In the genomic region with DNA sequence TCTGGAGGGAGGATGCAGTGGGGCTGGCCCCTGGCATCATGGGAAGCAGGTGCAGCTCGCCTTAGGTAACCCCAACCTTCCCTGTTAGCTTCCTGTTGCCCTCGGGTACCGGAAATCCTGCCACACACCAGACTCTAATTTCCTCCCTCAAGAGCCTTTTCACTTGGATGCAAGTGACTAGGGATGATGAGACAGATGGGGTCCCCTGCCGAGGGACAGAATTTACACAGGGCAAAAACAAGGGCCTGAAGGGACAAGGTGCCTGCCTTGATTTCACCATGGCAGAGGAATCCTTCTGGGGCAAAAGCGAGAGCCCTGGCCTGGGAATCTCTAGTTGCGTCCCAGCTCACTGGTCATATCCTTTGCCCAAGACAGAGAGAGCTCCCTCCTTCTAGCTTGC, we compare ENCODE assay signal across 20 cellular contexts.
DNase-seq lines count a peak whose midpoint lies in the region; ATAC-seq and TF ChIP-seq lines count a peak whose summit lies in the region.
"Had no signal": no experiment of that assay in that cellular context is flagged by ENCODE, and none has a peak within 500 bp of the region (broad histone marks: within the 10 kb centered on the region; RNA-seq: fewer than 3 reads in every experiment).

No MANE protein-coding gene starts in this region.

- H3K4me3 Mint-ChIP-seq in brain (no peak overlapping the region), endothelial cell (ENCODE audit: unreplicated experiment) (no peak overlapping the region)
- H3K4me3 Mint-ChIP-seq: CD4-positive, CD25-positive, alpha-beta regulatory T cell; CD8-positive, alpha-beta T cell; GM23338; HFFc6 had no signal

- H3K27ac Mint-ChIP-seq in brain (peak overlapping the region in 3 of 5 experiments; percentile 36 to 68 (median 60)), endothelial cell (ENCODE audit: unreplicated experiment) (peak overlapping the region; percentile 72)
- H3K27ac Mint-ChIP-seq: GM23338, HFFc6 had no signal

- H3K4me1 Mint-ChIP-seq in brain, result peaks cover 57% of the 10 kb centered on the region
- H3K4me1 Mint-ChIP-seq in endothelial cell (ENCODE audit: unreplicated experiment), result peaks cover 41% of the 10 kb centered on the region
- H3K4me1 Mint-ChIP-seq: CD4-positive, CD25-positive, alpha-beta regulatory T cell; GM23338 had no signal

- no peaks in the 10 kb centered on the region for H3K27me3 ChIP-seq in BLaER1 treated with 17β-estradiol and CSF1 and Interleukin-3, amounts not matched to agents 10 nM and 100 nM
- H3K27me3 ChIP-seq: BE2C had no signal

- TF ChIP-seq CTCF in brain (conservative IDR thresholded peaks at IDR 0.05) (no peak), endothelial cell (IDR thresholded peaks at IDR 0.05; ENCODE audit: unreplicated experiment) (no peak)

- peaks cover 47 to 60% (median 56%) of the 10 kb centered on the region in 10 experiments for H3K4me1 ChIP-seq in BLaER1 treated with 17β-estradiol and CSF1 and Interleukin-3, amounts not matched to agents 10 nM and 100 nM
- H3K4me1 ChIP-seq: A549, BE2C, Caco-2, HAP-1 had no signal

- peak overlapping the region in 3 of 11 experiments; percentile 33 to 44 (median 36); a peak in 3 of 22 replicates for H3K27ac ChIP-seq in BLaER1 treated with 17β-estradiol and CSF1 and Interleukin-3, amounts not matched to agents 10 nM and 100 nM
- H3K27ac ChIP-seq: A549, C4-2B had no signal

- H3K36me3 ChIP-seq in BLaER1 treated with 17β-estradiol and CSF1 and Interleukin-3, amounts not matched to agents 10 nM and 100 nM, result peaks cover 0 to 62% (median 35%) of the 10 kb centered on the region in 11 experiments; a peak in 14 of 22 replicates
- H3K36me3 ChIP-seq: BE2C, HAP-1 had no signal

- peaks cover 0 to 80% (median 46%) of the 10 kb centered on the region in 11 experiments; a peak in 17 of 22 replicates for H4K20me1 ChIP-seq in BLaER1 treated with 17β-estradiol and CSF1 and Interleukin-3, amounts not matched to agents 10 nM and 100 nM

- H3K27me3 Mint-ChIP-seq in brain, result no peaks in the 10 kb centered on the region
- H3K27me3 Mint-ChIP-seq in endothelial cell (ENCODE audit: unreplicated experiment), result peaks cover 14% of the 10 kb centered on the region
- H3K27me3 Mint-ChIP-seq: CD4-positive, CD25-positive, alpha-beta regulatory T cell had no signal

- H3K4me3 ChIP-seq in BLaER1 treated with 17β-estradiol and CSF1 and Interleukin-3, amounts not matched to agents 10 nM and 100 nM, result no peak overlapping the region
- H3K4me3 ChIP-seq: A549, GM23338, HAP-1 had no signal

- ATAC-seq in HG02798 (IDR thresholded peaks at IDR 0.05; ENCODE audit: poor library complexity, unreplicated experiment), result no peak
- ATAC-seq: CD8-positive, alpha-beta T cell had no signal

- peak overlapping the region in 9 of 11 experiments; percentile 30 to 64 (median 58); a peak in 18 of 22 replicates for H3K4me2 ChIP-seq in BLaER1 treated with 17β-estradiol and CSF1 and Interleukin-3, amounts not matched to agents 10 nM and 100 nM
- H3K4me2 ChIP-seq: A549, GM23338 had no signal

- H3K9ac ChIP-seq in BLaER1 treated with 17β-estradiol and CSF1 and Interleukin-3, amounts not matched to agents 10 nM and 100 nM, result no peak overlapping the region

- H3K36me3 Mint-ChIP-seq in brain (peaks cover 15% of the 10 kb centered on the region), endothelial cell (ENCODE audit: low read depth, unreplicated experiment) (peaks cover 5% of the 10 kb centered on the region)
- H3K36me3 Mint-ChIP-seq: CD4-positive, CD25-positive, alpha-beta regulatory T cell; CD8-positive, alpha-beta T cell had no signal

- H3K9me3 Mint-ChIP-seq in brain (no peaks in the 10 kb centered on the region), endothelial cell (ENCODE audit: unreplicated experiment) (no peaks in the 10 kb centered on the region)
- H3K9me3 Mint-ChIP-seq: CD4-positive, CD25-positive, alpha-beta regulatory T cell; CD8-positive, alpha-beta T cell; GM23338; HFFc6 had no signal

- H3K9me3 ChIP-seq in BLaER1 treated with 17β-estradiol and CSF1 and Interleukin-3, amounts not matched to agents 10 nM and 100 nM (replicated peaks in 1 of 11), result no peaks in the 10 kb centered on the region
- H3K9me3 ChIP-seq: A549, BE2C, Caco-2, HAP-1 had no signal

- DNase-seq in endothelial cell (ENCODE audit: low spot score), result no peak
- DNase-seq in H4 (ENCODE audit: low spot score), result no peak
- DNase-seq in DMS53 (lab: John Stamatoyannopoulos, UW), result no peak
- DNase-seq: AML-193; BE2C; CD4-positive, CD25-positive, alpha-beta regulatory T cell; CD8-positive, alpha-beta T cell; DMS153; DMS79; EL; GF-D8; HFFc6 had no signal
